ENCODE assay signal across 19 cellular contexts in the genomic region with DNA sequence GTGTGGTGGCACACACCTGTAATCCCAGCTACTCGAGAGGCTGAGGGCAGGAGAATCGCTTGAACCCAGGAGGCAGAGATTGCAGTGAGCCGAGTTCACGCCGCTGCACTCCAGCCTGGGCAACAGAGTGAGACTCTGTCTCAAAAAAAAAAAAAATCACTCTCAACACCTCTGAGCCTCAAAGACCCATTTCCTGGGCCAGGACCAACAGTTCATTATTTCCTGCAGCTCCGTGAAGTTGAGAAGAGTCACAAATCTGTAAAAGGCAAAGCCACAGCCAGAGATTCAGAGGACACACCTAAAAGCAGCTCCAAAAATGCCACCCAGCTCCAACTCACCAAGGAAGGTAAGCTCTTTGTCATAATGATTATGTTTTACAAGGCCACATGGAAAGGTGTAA.
"Had no signal": no experiment of that assay in that cellular context is flagged by ENCODE, and none has a peak within 500 bp of the region (broad histone marks: within the 10 kb centered on the region; RNA-seq: fewer than 3 reads in every experiment).

No MANE protein-coding gene starts in this region.

- ATAC-seq: activated T-cell treated with anti-CD3 and anti-CD28 coated beads, Interleukin-2, amount 50 U/mL, for 72 hours; esophagus mucosa had no signal

- H3K9me3 Mint-ChIP-seq: activated T-cell treated with anti-CD3 and anti-CD28 coated beads, Interleukin-2, amount 50 U/mL, for 24 hours; activated T-cell treated with anti-CD3 and anti-CD28 coated beads, Interleukin-2, amount 50 U/mL, for 72 hours; endodermal cell had no signal

- H3K36me3 ChIP-seq: brain microvascular endothelial cell had no signal

- H3K27ac ChIP-seq: brain microvascular endothelial cell had no signal

- H3K4me3 Mint-ChIP-seq: activated naive CD8-positive, alpha-beta T cell; activated T-cell treated with anti-CD3 and anti-CD28 coated beads, Interleukin-2, amount 50 U/mL, for 24 hours; activated T-cell treated with anti-CD3 and anti-CD28 coated beads, Interleukin-2, amount 50 U/mL, for 72 hours; endodermal cell had no signal

- DNase-seq: activated CD4-positive, alpha-beta T cell treated with anti-CD3 and anti-CD28 coated beads for 4 hours; activated CD4-positive, alpha-beta T cell treated with anti-CD3 and anti-CD28 coated beads, Interleukin-2, amount 50 U/mL, for 1 hour; activated CD4-positive, alpha-beta T cell treated with anti-CD3 and anti-CD28 coated beads, Interleukin-2, amount 50 U/mL, for 48 hours; activated CD4-positive, CD25-positive, alpha-beta regulatory T cell; activated CD4-positive, CD25-positive, alpha-beta regulatory T cell treated with anti-CD3 and anti-CD28 coated beads, Interleukin-2, amount 50 U/mL, for 72 hours; activated CD8-positive, alpha-beta memory T cell treated with anti-CD3 and anti-CD28 coated beads, Interleukin-2, amount 50 U/mL, for 48 hours; activated naive CD4-positive, alpha-beta T cell treated with anti-CD3 and anti-CD28 coated beads, Interleukin-2, amount 50 U/mL, for 16 hours; activated T-cell treated with anti-CD3 and anti-CD28 coated beads for 4 hours; activated T-cell treated with anti-CD3 and anti-CD28 coated beads, Interleukin-2, amount 50 U/mL, for 24 hours; activated T-cell treated with anti-CD3 and anti-CD28 coated beads, Interleukin-2, amount 50 U/mL, for 72 hours; amniotic stem cell; anterior cingulate cortex; brain microvascular endothelial cell; effector CD8-positive, alpha-beta T cell; endodermal cell; foreskin fibroblast; head of caudate nucleus had no signal

- H3K27ac Mint-ChIP-seq: activated naive CD8-positive, alpha-beta T cell; activated T-cell treated with anti-CD3 and anti-CD28 coated beads, Interleukin-2, amount 50 U/mL, for 24 hours; activated T-cell treated with anti-CD3 and anti-CD28 coated beads, Interleukin-2, amount 50 U/mL, for 72 hours; endodermal cell had no signal

- H3K27me3 ChIP-seq: brain microvascular endothelial cell had no signal
